In genomic region chr6:125203395-125203794, GRCh38 we compare ENCODE assay signal across 18 cellular contexts. TPM values are rescaled to one million over a fixed set of nuclear protein-coding genes. Genes with fewer than 3 reads are reported as not detected.
DNase-seq lines count a peak whose midpoint lies in the region; ATAC-seq, FAIRE-seq and TF ChIP-seq lines count a peak whose summit lies in the region.
"Had no signal": no experiment of that assay in that cellular context is flagged by ENCODE, and none has a peak within 500 bp of the region (broad histone marks: within the 10 kb centered on the region; RNA-seq: fewer than 3 reads in every experiment).

No MANE protein-coding gene starts in this region.

- H4K20me1 ChIP-seq in K562 (replicated peaks; ENCODE audit: control insufficient read depth, insufficient read depth, low read length) (no peaks in the 10 kb centered on the region), OCI-LY7 (ENCODE audit: insufficient read depth, low read length) (no peaks in the 10 kb centered on the region)

- TF ChIP-seq EP300 in Ishikawa (IDR thresholded peaks at IDR 0.05; ENCODE audit: borderline replicate concordance) (no peak), K562 (IDR thresholded peaks at IDR 0.05; ENCODE audit: low read length) (peak; percentile 31; the same call in 1 of the 2 replicates)

- in situ Hi-C loops in K562 (cut with MboI), result no loop called here

- H3K9ac ChIP-seq in K562 (ENCODE audit: insufficient read depth in 1 of 2, low read depth in 2 of 2, low read length in 2 of 2), result peak overlapping the region in 1 of 2 experiments; percentile 23; a peak in 1 of 4 replicates

- TF ChIP-seq POLR2A in K562 (conservative IDR thresholded peaks at IDR 0.05), result peak; percentile 50; the same call in 1 of the 2 replicates

- H3K9me1 ChIP-seq in K562 (ENCODE audit: control insufficient read depth, insufficient read depth, low read length), result no peaks in the 10 kb centered on the region

- H3K4me2 ChIP-seq in K562 (ENCODE audit: insufficient read depth, low read length) (peak overlapping the region; percentile 16; the same call in 1 of the 2 replicates), OCI-LY7 (ENCODE audit: low read length) (no peak overlapping the region)

- H2AFZ ChIP-seq in K562 (ENCODE audit: low read depth, low read length), result peak overlapping the region; percentile 67
- H2AFZ ChIP-seq in OCI-LY7 (ENCODE audit: low read length), result no peak overlapping the region

- no peak for TF ChIP-seq RAD21 in Ishikawa (IDR thresholded peaks at IDR 0.05; ENCODE audit: low read depth)
- 0 out of 4 replicates have a peak, but pooled peaks of 1 of the 2 experiments have one; percentile 6 for TF ChIP-seq RAD21 in K562 (CRISPR knock-in tag; conservative IDR thresholded peaks at IDR 0.05 in 1 of 2, IDR thresholded peaks at IDR 0.05 in 1 of 2)

- CTCF ChIA-PET in K562 (lab: Yijun Ruan, JAX; ENCODE audit: low intra/inter-chr PET ratio), result no interaction called here
- CTCF ChIA-PET in OCI-LY7 (lab: Charles Lee; ENCODE audit: unreplicated experiment), result no interaction called here

- H3K79me2 ChIP-seq in K562 (ENCODE audit: control insufficient read depth, insufficient read depth, low read length) (peaks cover 14% of the 10 kb centered on the region), OCI-LY7 (ENCODE audit: insufficient read depth, low read depth, low read length) (no peaks in the 10 kb centered on the region)

- TF ChIP-seq CTCF in K562 (IDR thresholded peaks at IDR 0.05 in 2 of 3, conservative IDR thresholded peaks at IDR 0.05 in 1 of 3; ENCODE audit: insufficient read depth in 2 of 3, low read depth in 1 of 3, low read length in 3 of 3) (no peak), OCI-LY7 (conservative IDR thresholded peaks at IDR 0.05; ENCODE audit: low read length) (no peak)

- H3K4me1 ChIP-seq in K562 (replicated peaks in 1 of 2; ENCODE audit: control insufficient read depth in 2 of 2, insufficient read depth in 2 of 2, low read length in 2 of 2) (peaks cover 13 to 33% of the 10 kb centered on the region in 2 experiments), urinary bladder (ENCODE audit: insufficient read depth) (no peaks in the 10 kb centered on the region), OCI-LY7 (ENCODE audit: insufficient read depth, low read length, poor library complexity, severe bottlenecking) (no peaks in the 10 kb centered on the region)

- H3K9me2 ChIP-seq in OCI-LY7 (ENCODE audit: insufficient read depth, low read length), result no peaks in the 10 kb centered on the region

- peak; percentile 85 for ATAC-seq in K562
- ATAC-seq: left cardiac atrium; stimulated activated effector memory CD8-positive, alpha-beta T cell treated with anti-CD3 and anti-CD28 coated beads, Interleukin-12 subunit alpha, Interleukin-12 subunit beta, amount 100 ng/mL, for 72 hours had no signal

- H3K9me3 ChIP-seq in K562 (replicated peaks; ENCODE audit: control insufficient read depth, insufficient read depth, low read depth, low read length), result no peaks in the 10 kb centered on the region
- no peaks in the 10 kb centered on the region for H3K9me3 ChIP-seq in OCI-LY7 (ENCODE audit: low read length)
- H3K9me3 ChIP-seq: BE2C, Caco-2, thyroid gland had no signal

- peak; percentile 56 for FAIRE-seq in K562 (lab: Jason Lieb, UNC)

- intact Hi-C loops in K562 (cut with micrococcal nuclease), result no loop called here
- intact Hi-C loops in OCI-LY7 (cut with micrococcal nuclease; ENCODE audit: unreplicated experiment), result no loop called here

- H3K27me3 ChIP-seq in K562 (ENCODE audit: control insufficient read depth in 2 of 2, insufficient read depth in 2 of 2, low read length in 2 of 2), result no peaks in the 10 kb centered on the region
- H3K27me3 ChIP-seq: BE2C, dorsolateral prefrontal cortex, thyroid gland had no signal

- H3K27ac ChIP-seq in K562 (ENCODE audit: extremely low read depth, low read depth, low read length), result peak overlapping the region; percentile 58
- peak overlapping the region; percentile 23 for H3K27ac ChIP-seq in urinary bladder (ENCODE audit: low read depth)
- no peak overlapping the region for H3K27ac ChIP-seq in OCI-LY7 (ENCODE audit: low read depth, low read length, poor library complexity, severe bottlenecking)
- no peak overlapping the region for H3K27ac ChIP-seq in substantia nigra (ENCODE audit: low read depth, low read length, poor library complexity, severe bottlenecking)

- H3K4me3 ChIP-seq in K562, result no peak overlapping the region
- no peak overlapping the region for H3K4me3 ChIP-seq in urinary bladder (ENCODE audit: low read depth, low read length)
- H3K4me3 ChIP-seq in OCI-LY7 (ENCODE audit: low read depth, low read length, poor library complexity, severe bottlenecking), result no peak overlapping the region
- H3K4me3 ChIP-seq: dorsolateral prefrontal cortex, thyroid gland had no signal

- DNase-seq in K562 (ENCODE audit: extremely low read depth in 1 of 4, low spot score in 3 of 4), result peak in 2 of 4 experiments; percentile 57 to 77
- DNase-seq in myocyte (ENCODE audit: low read depth), result peak; percentile 33
- DNase-seq in OCI-LY7 (ENCODE audit: low spot score), result no peak
- DNase-seq in activated naive CD4-positive, alpha-beta T cell treated with Interleukin-2 at 50 U/mL for 16 hours, result no peak
- DNase-seq in substantia nigra (lab: John Stamatoyannopoulos, UW), result no peak
- DNase-seq: activated naive CD8-positive, alpha-beta T cell treated with anti-CD3 and anti-CD28 coated beads, Interleukin-2, amount 10 ng/mL, durations not matched to agents 7 days and 5 days; BE2C; Caco-2; dorsolateral prefrontal cortex; GOT3; left cardiac atrium; NCI-H1436; NCI-H82; retina; thyroid gland had no signal

- POLR2A ChIA-PET in K562 (lab: Yijun Ruan, JAX), result interaction anchor here (0.6 to 2.0 kb wide), 5 partner anchors 8 to 13 kb away, joined by 4 to 16 read pairs (median 6); no protein-coding TSS in a partner anchor
- POLR2A ChIA-PET in OCI-LY7 (lab: Charles Lee), result interaction anchor here (0.7 kb wide), 1 partner anchor 720 kb away, joined by 3 read pairs; no protein-coding TSS in a partner anchor

- BruUV-seq in K562 (replicated peaks; lab: Mats Ljungman, UMichigan) (no TSS peak), OCI-LY7 (replicated peaks; lab: Mats Ljungman, UMichigan) (no TSS peak)

- H3K36me3 ChIP-seq in K562 (ENCODE audit: control insufficient read depth, insufficient read depth, low read length), result no peaks in the 10 kb centered on the region
- H3K36me3 ChIP-seq in urinary bladder (ENCODE audit: insufficient read depth), result no peaks in the 10 kb centered on the region
- no peaks in the 10 kb centered on the region for H3K36me3 ChIP-seq in OCI-LY7 (ENCODE audit: insufficient read depth, low read length)
- H3K36me3 ChIP-seq: BE2C, thyroid gland had no signal

TF ChIP-seq in Ishikawa, 13 proteins besides CTCF, POLR2A, EP300 and RAD21 (continues in another document):
- TF ChIP-seq YY1 (IDR thresholded peaks at IDR 0.05; ENCODE audit: low read depth) (no peak), USF1 (IDR thresholded peaks at IDR 0.05) (peak; percentile 56), TAF1 (IDR thresholded peaks at IDR 0.05; ENCODE audit: low read depth) (no peak), EGR1 (IDR thresholded peaks at IDR 0.05) (no peak), ZBTB7A (IDR thresholded peaks at IDR 0.05; ENCODE audit: low read depth) (no peak)

TF ChIP-seq in K562, 482 proteins besides CTCF, POLR2A, EP300 and RAD21 (continues in another document):
- TF ChIP-seq MAFF (IDR thresholded peaks at IDR 0.05; ENCODE audit: low read length), result peak; percentile 72
- no peak for TF ChIP-seq RFX7 (CRISPR knock-in tag; IDR thresholded peaks at IDR 0.05)
- peak; percentile 38; the same call in 1 of the 2 replicates for TF ChIP-seq EP400 (IDR thresholded peaks at IDR 0.05)
- TF ChIP-seq DEAF1 (CRISPR knock-in tag; IDR thresholded peaks at IDR 0.05), result no peak
- TF ChIP-seq RB1 (IDR thresholded peaks at IDR 0.05; ENCODE audit: low read depth), result no peak
- TF ChIP-seq PTRF (tag; IDR thresholded peaks at IDR 0.05), result no peak
- TF ChIP-seq ZNF311 (CRISPR knock-in tag; IDR thresholded peaks at IDR 0.05), result no peak
- peak; percentile 31 to 38; a peak in 2 of 4 replicates for TF ChIP-seq NRF1 (conservative IDR thresholded peaks at IDR 0.05 in 1 of 2, IDR thresholded peaks at IDR 0.05 in 1 of 2)

RNA-seq across cellular contexts. Expression of gene TPD52L1, which starts 49.8 kb away (rescaled TPM):
- total RNA-seq in K562 (2011; cell fraction: chromatin; rRNA removed; ENCODE audit: low replicate concordance), result 22.0 and 54.6 TPM in 2 replicates
- 15.3 and 21.8 TPM in 2 replicates for total RNA-seq in K562 (2011; cell fraction: nucleolus; rRNA removed)
- total RNA-seq in K562 (2011; cell fraction: nucleoplasm; rRNA removed), result 31.1 and 46.6 TPM in 2 replicates
- total RNA-seq in K562 (2014; rRNA removed), result 122 and 126 TPM in 2 replicates
- total RNA-seq in K562 (2014; rRNA removed; fragmentation: Illumina TruSeq; extraction: Trizol), result 70.2 and 71.7 TPM in 2 replicates
- 56.3 and 61.5 TPM in 2 replicates for total RNA-seq in K562 (2015; rRNA removed; fragmentation: Illumina TruSeq; extraction: Trizol)
- total RNA-seq in K562 (2021), result 74.0 and 75.7 TPM in 2 replicates
- 124 TPM in 2 replicates for polyA plus RNA-seq in K562 (2011; rRNA removed)
- polyA plus RNA-seq in K562 (2011; cell fraction: cytosol; rRNA removed), result 102 and 124 TPM in 2 replicates
- polyA plus RNA-seq in K562 (2011; cell fraction: nucleus; rRNA removed), result 44.4 and 63.0 TPM in 2 replicates
- 55.0 and 126 TPM in 2 replicates for polyA plus RNA-seq in K562 (2012)
- 97.4 and 103 TPM in 2 replicates for polyA plus RNA-seq in K562 (2014; fragmentation: Illumina TruSeq; extraction: Trizol)
- 10 to 100 TPM; 12.9 to 17.1 TPM for polyA plus RNA-seq in K562 (2014; fragmentation: Nextera tagmentation; extraction: Ambion mirVana)
- 148 and 149 TPM in 2 replicates for polyA plus RNA-seq in K562 (2014; rRNA removed)
- polyA minus RNA-seq in K562 (2011; rRNA and poly(A)+ RNA removed), result 92.2 and 93.3 TPM in 2 replicates
- polyA minus RNA-seq in K562 (2011; cell fraction: cytosol; rRNA and poly(A)+ RNA removed), result 28.4 and 31.1 TPM in 2 replicates
- 21.4 and 41.2 TPM in 2 replicates for polyA minus RNA-seq in K562 (2011; cell fraction: nucleus; rRNA and poly(A)+ RNA removed)
- 55.3 and 97.1 TPM in 2 replicates for total RNA-seq in myocyte
- polyA plus RNA-seq in myocyte (2012), result 36.8 TPM
- 23.6 TPM for total RNA-seq in urinary bladder
- 160 TPM for polyA plus RNA-seq in urinary bladder
- not detected in 2 replicates for total RNA-seq in OCI-LY7 (2014; rRNA removed; shearing (Covaris generic))
- not detected in 2 replicates for total RNA-seq in OCI-LY7 (2022)
- total RNA-seq: activated naive CD8-positive, alpha-beta T cell treated with anti-CD3 and anti-CD28 coated beads, Interleukin-2, amount 10 ng/mL, durations not matched to agents 7 days and 5 days had no signal

Comparison
In these comparisons a context has a peak if more than half of its experiments do, and no peak if none do; other contexts are left out.
1. H3K27ac ChIP-seq: peak in K562 (single experiment) and urinary bladder (single experiment); none in OCI-LY7 (single experiment) and substantia nigra (single experiment).
2. RNA of gene TPD52L1, which starts 49.8 kb away (total RNA-seq): 15.3 to 126 TPM in K562, 55.3 to 97.1 TPM in myocyte and 23.6 TPM in urinary bladder (single experiment); not detected in OCI-LY7; every median in the first group is over 10 times any median in the second.